ENCODE assay signal across 14 cellular contexts in the genomic region with DNA sequence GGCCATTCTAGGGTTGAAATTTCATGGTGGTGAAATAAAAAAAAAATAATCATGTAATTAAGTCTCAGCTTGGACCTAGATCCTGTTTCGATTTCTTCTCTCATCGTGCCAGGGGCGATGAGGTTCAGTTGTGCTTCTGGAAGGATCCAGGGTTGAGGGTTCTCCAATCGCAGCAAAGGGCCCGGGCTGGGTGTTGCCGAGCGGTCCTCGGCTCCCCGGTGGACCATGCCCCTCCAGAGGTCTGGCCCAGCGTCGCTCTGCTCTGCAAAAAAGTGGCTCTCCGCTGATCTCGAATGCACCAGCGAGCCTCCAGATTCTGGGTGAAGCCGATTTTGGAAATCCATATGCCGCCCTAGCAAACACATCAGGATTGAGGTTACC. TPM values are rescaled to one million over a fixed set of nuclear protein-coding genes. Genes with fewer than 3 reads are reported as not detected.
DNase-seq lines count a peak whose midpoint lies in the region; ATAC-seq and TF ChIP-seq lines count a peak whose summit lies in the region.
"Had no signal": no experiment of that assay in that cellular context is flagged by ENCODE, and none has a peak within 500 bp of the region (broad histone marks: within the 10 kb centered on the region; RNA-seq: fewer than 3 reads in every experiment).

No MANE protein-coding gene starts in this region.

- H3K36me3 Mint-ChIP-seq in activated CD4-positive, alpha-beta T cell treated with anti-CD3 and anti-CD28 coated beads for 36 hours (ENCODE audit: low read depth) = no peaks in the 10 kb centered on the region
- no peaks in the 10 kb centered on the region for H3K36me3 Mint-ChIP-seq in T-cell
- H3K36me3 Mint-ChIP-seq: type B pancreatic cell had no signal

- H3K9me3 ChIP-seq in iPS-20b (ENCODE audit: insufficient read depth, low read depth, low read length) = no peaks in the 10 kb centered on the region
- no peaks in the 10 kb centered on the region for H3K9me3 ChIP-seq in gastrocnemius medialis

- POLR2A ChIA-PET in activated CD4-positive, alpha-beta T cell treated with anti-CD3 and anti-CD28 coated beads for 36 hours (lab: Charles Lee) = no interaction called here
- POLR2A ChIA-PET in T-cell (lab: Charles Lee) = no interaction called here

- H3K27me3 Mint-ChIP-seq in activated CD4-positive, alpha-beta T cell treated with anti-CD3 and anti-CD28 coated beads for 36 hours = peaks cover 50% of the 10 kb centered on the region
- H3K27me3 Mint-ChIP-seq in T-cell = peaks cover 56 to 66% of the 10 kb centered on the region in 2 donors

- CTCF ChIA-PET in activated CD4-positive, alpha-beta T cell treated with anti-CD3 and anti-CD28 coated beads for 36 hours (lab: Charles Lee) = interaction anchor here (0.6 kb wide), 1 partner anchor 47 kb away, joined by 3 read pairs; no protein-coding TSS in a partner anchor
- CTCF ChIA-PET in T-cell (lab: Charles Lee) = interaction anchor here in 1 of 2 donors (0.7 kb wide), 1 partner anchor 970 kb away, joined by 3 read pairs; no protein-coding TSS in a partner anchor

- H3K4me3 Mint-ChIP-seq in activated CD4-positive, alpha-beta T cell treated with anti-CD3 and anti-CD28 coated beads for 36 hours = peak overlapping the region; percentile 15
- peak overlapping the region in 2 of 3 donors; percentile 26 to 35 for H3K4me3 Mint-ChIP-seq in T-cell
- H3K4me3 Mint-ChIP-seq: type B pancreatic cell had no signal

- DNase-seq in activated CD4-positive, alpha-beta T cell treated with anti-CD3 and anti-CD28 coated beads for 36 hours = no peak
- no peak for DNase-seq in activated CD4-positive, alpha-beta T cell treated with anti-CD3 and anti-CD28 coated beads for 48 hours
- DNase-seq in T-cell (no peak), gastrocnemius medialis (no peak), KBM-7 (no peak)
- DNase-seq: DND-41; effector memory CD4-positive, alpha-beta T cell; Karpas-422; PC-9 had no signal

- H3K27ac Mint-ChIP-seq in activated CD4-positive, alpha-beta T cell treated with anti-CD3 and anti-CD28 coated beads for 36 hours = no peak overlapping the region
- no peak overlapping the region for H3K27ac Mint-ChIP-seq in T-cell
- H3K27ac Mint-ChIP-seq: type B pancreatic cell had no signal

- H3K27ac ChIP-seq in iPS-20b (ENCODE audit: low read length) (no peak overlapping the region), gastrocnemius medialis (peak overlapping the region in 2 of 4 donors; percentile 74 to 76)
- H3K27ac ChIP-seq: PC-9 had no signal

- ATAC-seq in activated CD4-positive, alpha-beta T cell treated with anti-CD3 and anti-CD28 coated beads for 36 hours = no peak
- ATAC-seq in T-cell (replicated peaks in 1 of 4) (no peak), gastrocnemius medialis (no peak), HG02610 (IDR thresholded peaks at IDR 0.05; ENCODE audit: unreplicated experiment) (no peak), HG03469 (IDR thresholded peaks at IDR 0.05; ENCODE audit: unreplicated experiment) (no peak)

- no peak for TF ChIP-seq CTCF in gastrocnemius medialis (IDR thresholded peaks at IDR 0.05 in 4 of 5, conservative IDR thresholded peaks at IDR 0.05 in 1 of 5)

- H3K4me3 ChIP-seq in iPS-20b (ENCODE audit: low read length) (peak overlapping the region; percentile 62), gastrocnemius medialis (peak overlapping the region in 3 of 4 donors; percentile 9 to 24 (median 9))
- H3K4me3 ChIP-seq: PC-9 had no signal

- intact Hi-C loops in activated CD4-positive, alpha-beta T cell treated with anti-CD3 and anti-CD28 coated beads for 36 hours (cut with DNase I, micrococcal nuclease) = no loop called here
- intact Hi-C loops in gastrocnemius medialis (cut with DNase I; ENCODE audit: low total_unique reads) = no loop called here

- H3K4me1 Mint-ChIP-seq in activated CD4-positive, alpha-beta T cell treated with anti-CD3 and anti-CD28 coated beads for 36 hours = no peaks in the 10 kb centered on the region
- peaks cover 0 to 8% (median 8%) of the 10 kb centered on the region in 3 donors for H3K4me1 Mint-ChIP-seq in T-cell

- no peaks in the 10 kb centered on the region for H3K9me3 Mint-ChIP-seq in activated CD4-positive, alpha-beta T cell treated with anti-CD3 and anti-CD28 coated beads for 36 hours (ENCODE audit: low read depth)
- no peaks in the 10 kb centered on the region for H3K9me3 Mint-ChIP-seq in T-cell
- H3K9me3 Mint-ChIP-seq: type B pancreatic cell had no signal

- H3K4me1 ChIP-seq in iPS-20b (ENCODE audit: insufficient read depth, low read length) = peaks cover 41% of the 10 kb centered on the region; the same call in 1 of the 2 replicates
- peaks cover 7 to 15% of the 10 kb centered on the region in 2 donors for H3K4me1 ChIP-seq in gastrocnemius medialis

- H3K27me3 ChIP-seq in iPS-20b (ENCODE audit: insufficient read depth, low read length) (peaks cover 37% of the 10 kb centered on the region), gastrocnemius medialis (no peaks in the 10 kb centered on the region)

- in situ Hi-C loops in gastrocnemius medialis (cut with MboI; ENCODE audit: low sequenced_read_pairs in 4 of 4) = no loop called here
- in situ Hi-C loops in KBM-7 (cut with MboI; ENCODE audit: low pct_unique_long_range_greater_than_20kb, low sequenced_read_pairs) = no loop called here

- TF ChIP-seq POLR2A in gastrocnemius medialis (IDR thresholded peaks at IDR 0.05) = no peak

- H3K9ac ChIP-seq in iPS-20b (ENCODE audit: low read depth, low read length) = peak overlapping the region; percentile 62; the same call in 1 of the 2 replicates

- H3K36me3 ChIP-seq in iPS-20b (ENCODE audit: insufficient read depth, low read depth, low read length) (no peaks in the 10 kb centered on the region), gastrocnemius medialis (no peaks in the 10 kb centered on the region)

RNA-seq across cellular contexts. Expression of a gene that starts 39.0 kb away (rescaled TPM):
- not detected for total RNA-seq in activated CD4-positive, alpha-beta T cell treated with anti-CD3 and anti-CD28 coated beads for 36 hours
- total RNA-seq in T-cell = not detected
- 10 to 100 TPM in 1 of 4 donors, 1 to 10 TPM in 3; 3.9 to 11.0 (median 6.7) TPM for total RNA-seq in gastrocnemius medialis
- total RNA-seq: A673, PC-9 had no signal

Comparison
In these comparisons a context has a peak if more than half of its experiments do, and no peak if none do; other contexts are left out.
1. RNA of a gene that starts 39.0 kb away (total RNA-seq): 3.9 to 11.0 TPM in gastrocnemius medialis; not detected in activated CD4-positive, alpha-beta T cell treated with anti-CD3 and anti-CD28 coated beads for 36 hours and not detected in T-cell; every median in the first group is over 4 times any median in the second.